8 cellular contexts compared by ENCODE assay signal in the genomic region with DNA sequence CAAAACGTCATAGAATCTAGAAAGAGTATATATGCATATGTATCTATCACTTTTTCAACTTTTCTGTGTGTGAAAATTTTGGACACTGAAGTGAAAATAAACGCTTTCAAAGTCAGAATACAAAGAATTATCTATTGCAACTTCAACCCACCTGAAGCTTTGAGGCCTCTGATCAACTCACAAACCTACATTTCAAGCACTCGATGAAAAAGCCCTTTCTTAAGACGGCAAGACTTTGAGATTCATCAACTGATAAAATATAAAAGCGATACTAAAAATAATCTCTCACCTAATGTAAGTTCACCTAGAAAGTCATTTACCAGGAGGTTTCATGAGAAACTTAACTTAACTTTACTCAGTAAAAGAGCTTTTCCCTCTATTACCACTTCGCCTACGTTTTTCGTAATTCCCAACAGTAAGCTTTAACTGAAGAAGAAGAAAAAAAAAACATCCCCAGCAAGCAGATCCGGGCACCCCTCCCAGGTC. TPM values are rescaled to one million over a fixed set of nuclear protein-coding genes. Genes with fewer than 3 reads are reported as not detected.
DNase-seq lines count a peak whose midpoint lies in the region; ATAC-seq and TF ChIP-seq lines count a peak whose summit lies in the region.

No MANE protein-coding gene starts in this region.

- H3K36me3 ChIP-seq in cardiac muscle cell (peaks cover 8% of the 10 kb centered on the region), stomach smooth muscle (ENCODE audit: control insufficient read depth in 2 of 2, insufficient read depth in 2 of 2, low read length in 2 of 2) (peaks cover 2 to 3% of the 10 kb centered on the region in 2 donors)

- DNase-seq in cardiac muscle cell (ENCODE audit: low read depth in 1 of 2, low spot score in 1 of 2) (no peak), Right ventricle myocardium inferior (ENCODE audit: missing footprints) (no peak), immature natural killer cell (peak in 1 of 3 donors; percentile 19), NCI-H2227 treated with DMSO at 0.1 percent for 48 hours (lab: John Stamatoyannopoulos, UW) (no peak)
- DNase-seq in activated T-helper 2 cell treated with anti-CD3 and anti-CD28 coated beads, Interferon-gamma antibody, Interleukin-2, Interleukin-4, amounts not matched to agents 10 μg/mL and 5 μg/mL and 100 μg/mL, durations not matched to agents 14 hours and 24 hours and 36 hours (ENCODE audit: low spot score), result no peak

- intact Hi-C loops in Right ventricle myocardium inferior (cut with DNase I), result loop anchor here (5.0 kb wide), 1 partner anchor 46 kb away; no protein-coding TSS in a partner anchor
- intact Hi-C loops in activated T-helper 2 cell treated with anti-CD3 and anti-CD28 coated beads, Interferon-gamma antibody, Interleukin-2, Interleukin-4, amounts not matched to agents 10 μg/mL and 5 μg/mL and 100 μg/mL, durations not matched to agents 14 hours and 24 hours and 36 hours (cut with micrococcal nuclease), result loop anchor here (5.0 to 10.0 kb wide), 4 partner anchors 56 to 414 kb away; a partner anchor contains a TSS

- H3K27me3 ChIP-seq in cardiac muscle cell (no peaks in the 10 kb centered on the region), stomach smooth muscle (ENCODE audit: control insufficient read depth in 1 of 2, insufficient read depth in 2 of 2, low read length in 2 of 2) (no peaks in the 10 kb centered on the region)

- peaks cover 13% of the 10 kb centered on the region for H3K4me1 ChIP-seq in cardiac muscle cell (ENCODE audit: low read depth)
- H3K4me1 ChIP-seq in stomach smooth muscle (ENCODE audit: control insufficient read depth, insufficient read depth, low read length), result peaks cover 15% of the 10 kb centered on the region

- H3K4me1 Mint-ChIP-seq in activated T-helper 2 cell treated with anti-CD3 and anti-CD28 coated beads, Interferon-gamma antibody, Interleukin-2, Interleukin-4, amounts not matched to agents 10 μg/mL and 5 μg/mL and 100 μg/mL, durations not matched to agents 14 hours and 24 hours and 36 hours (ENCODE audit: low read depth), result peaks cover 36% of the 10 kb centered on the region
- H3K4me1 Mint-ChIP-seq in immature natural killer cell, result peaks cover 49 to 57% of the 10 kb centered on the region in 2 donors

- peak overlapping the region; percentile 98 for H3K4me3 Mint-ChIP-seq in activated T-helper 2 cell treated with anti-CD3 and anti-CD28 coated beads, Interferon-gamma antibody, Interleukin-2, Interleukin-4, amounts not matched to agents 10 μg/mL and 5 μg/mL and 100 μg/mL, durations not matched to agents 14 hours and 24 hours and 36 hours (ENCODE audit: low read depth)
- peak overlapping the region; percentile 94 to 99 (median 98) for H3K4me3 Mint-ChIP-seq in immature natural killer cell

- peak overlapping the region; percentile 99 for H3K27ac ChIP-seq in cardiac muscle cell
- peak overlapping the region; percentile 99 for H3K27ac ChIP-seq in stomach smooth muscle (ENCODE audit: low read length)

- H3K36me3 Mint-ChIP-seq in activated T-helper 2 cell treated with anti-CD3 and anti-CD28 coated beads, Interferon-gamma antibody, Interleukin-2, Interleukin-4, amounts not matched to agents 10 μg/mL and 5 μg/mL and 100 μg/mL, durations not matched to agents 14 hours and 24 hours and 36 hours (ENCODE audit: low read depth), result peaks cover 59% of the 10 kb centered on the region
- peaks cover 13 to 24% (median 22%) of the 10 kb centered on the region in 3 donors for H3K36me3 Mint-ChIP-seq in immature natural killer cell

- no peaks in the 10 kb centered on the region for H3K27me3 Mint-ChIP-seq in activated T-helper 2 cell treated with anti-CD3 and anti-CD28 coated beads, Interferon-gamma antibody, Interleukin-2, Interleukin-4, amounts not matched to agents 10 μg/mL and 5 μg/mL and 100 μg/mL, durations not matched to agents 14 hours and 24 hours and 36 hours (ENCODE audit: low read depth)
- peaks cover 3 to 17% (median 15%) of the 10 kb centered on the region in 3 donors for H3K27me3 Mint-ChIP-seq in immature natural killer cell (ENCODE audit: low read depth in 3 of 3)

- H3K9me3 Mint-ChIP-seq in activated T-helper 2 cell treated with anti-CD3 and anti-CD28 coated beads, Interferon-gamma antibody, Interleukin-2, Interleukin-4, amounts not matched to agents 10 μg/mL and 5 μg/mL and 100 μg/mL, durations not matched to agents 14 hours and 24 hours and 36 hours, result peaks cover 4% of the 10 kb centered on the region
- H3K9me3 Mint-ChIP-seq in immature natural killer cell, result no peaks in the 10 kb centered on the region

- H3K27ac Mint-ChIP-seq in activated T-helper 2 cell treated with anti-CD3 and anti-CD28 coated beads, Interferon-gamma antibody, Interleukin-2, Interleukin-4, amounts not matched to agents 10 μg/mL and 5 μg/mL and 100 μg/mL, durations not matched to agents 14 hours and 24 hours and 36 hours, result peak overlapping the region; percentile 99
- peak overlapping the region; percentile 95 to 98 (median 96) for H3K27ac Mint-ChIP-seq in immature natural killer cell

- no peak for ATAC-seq in Right ventricle myocardium inferior
- ATAC-seq in GM21576 (IDR thresholded peaks at IDR 0.05; ENCODE audit: unreplicated experiment), result no peak
- no peak for ATAC-seq in GM21381 (IDR thresholded peaks at IDR 0.05; ENCODE audit: unreplicated experiment)

- no peak for TF ChIP-seq CTCF in cardiac muscle cell (IDR thresholded peaks at IDR 0.05; ENCODE audit: low read depth, low read length)

- H3K4me3 ChIP-seq in cardiac muscle cell (peak overlapping the region; percentile 88), stomach smooth muscle (ENCODE audit: low read length in 2 of 2) (peak overlapping the region; percentile 92 to 96)

- H3K9me3 ChIP-seq in cardiac muscle cell (ENCODE audit: low read depth) (no peaks in the 10 kb centered on the region), stomach smooth muscle (ENCODE audit: control insufficient read depth in 2 of 2, low read length in 2 of 2) (no peaks in the 10 kb centered on the region)

- H3K9ac ChIP-seq in stomach smooth muscle (ENCODE audit: low read length in 2 of 2), result peak overlapping the region; percentile 99

RNA-seq across cellular contexts. Expression of a gene that starts 1.2 kb away (rescaled TPM):
- total RNA-seq in cardiac muscle cell, result 79.6 and 105 TPM in 2 replicates
- polyA plus RNA-seq in cardiac muscle cell, result 68.1 and 75.1 TPM in 2 replicates
- 42.3 TPM for total RNA-seq in Right ventricle myocardium inferior
- total RNA-seq in activated T-helper 2 cell treated with anti-CD3 and anti-CD28 coated beads, Interferon-gamma antibody, Interleukin-2, Interleukin-4, amounts not matched to agents 10 μg/mL and 5 μg/mL and 100 μg/mL, durations not matched to agents 14 hours and 24 hours and 36 hours, result 80.1 and 81.5 TPM in 2 replicates
- polyA plus RNA-seq in immature natural killer cell, result 100 to 1,000 TPM; 109 to 128 (median 125) TPM
